In genomic region chr9:38024036-38024681, GRCh38 we compare ENCODE assay signal across 8 cellular contexts.
DNase-seq lines count a peak whose midpoint lies in the region; ATAC-seq and TF ChIP-seq lines count a peak whose summit lies in the region.

No MANE protein-coding gene starts in this region.

- no peak overlapping the region for H3K4me3 Mint-ChIP-seq in stimulated activated naive B cell treated with anti-CD40 and anti-IgM and Interleukin-4, amounts not matched to agents 10 μg/mL and 1 μg/mL and 100 μg/mL, for 72 hours

- H3K4me3 ChIP-seq in astrocyte of the cerebellum (ENCODE audit: low read depth, low read length) (no peak overlapping the region), tibial artery (no peak overlapping the region)

- H3K27ac Mint-ChIP-seq in stimulated activated naive B cell treated with anti-CD40 and anti-IgM and Interleukin-4, amounts not matched to agents 10 μg/mL and 1 μg/mL and 100 μg/mL, for 72 hours = no peak overlapping the region

- no peaks in the 10 kb centered on the region for H3K36me3 ChIP-seq in tibial artery

- H3K27me3 ChIP-seq in tibial artery = no peaks in the 10 kb centered on the region

- no peaks in the 10 kb centered on the region for H3K36me3 Mint-ChIP-seq in stimulated activated naive B cell treated with anti-CD40 and anti-IgM and Interleukin-4, amounts not matched to agents 10 μg/mL and 1 μg/mL and 100 μg/mL, for 72 hours

- intact Hi-C loops in tibial artery (cut with DNase I; ENCODE audit: low total_unique reads) = no loop called here

- peak overlapping the region; percentile 68 to 83 for H3K27ac ChIP-seq in tibial artery

- peaks cover 0 to 2% of the 10 kb centered on the region in 2 donors for H3K4me1 Mint-ChIP-seq in stimulated activated naive B cell treated with anti-CD40 and anti-IgM and Interleukin-4, amounts not matched to agents 10 μg/mL and 1 μg/mL and 100 μg/mL, for 72 hours

- in situ Hi-C loops in astrocyte of the cerebellum (cut with HindIII; ENCODE audit: low sequenced_read_pairs) = no loop called here

- H3K9me3 Mint-ChIP-seq in stimulated activated naive B cell treated with anti-CD40 and anti-IgM and Interleukin-4, amounts not matched to agents 10 μg/mL and 1 μg/mL and 100 μg/mL, for 72 hours = no peaks in the 10 kb centered on the region

- peaks cover 5 to 7% of the 10 kb centered on the region in 2 donors for H3K27me3 Mint-ChIP-seq in stimulated activated naive B cell treated with anti-CD40 and anti-IgM and Interleukin-4, amounts not matched to agents 10 μg/mL and 1 μg/mL and 100 μg/mL, for 72 hours

- peak; percentile 19 for DNase-seq in DMS153 (lab: John Stamatoyannopoulos, UW)
- DNase-seq in DMS153 treated with DMSO at 0.1 percent for 48 hours (lab: John Stamatoyannopoulos, UW; ENCODE audit: unreplicated experiment) = no peak
- DNase-seq in astrocyte of the cerebellum (ENCODE audit: low read depth) = peak; percentile 45
- DNase-seq in left kidney (ENCODE audit: low read depth, low spot score) = peak; percentile 79
- DNase-seq in tibial artery = peak in 1 of 2 donors; percentile 76
- DNase-seq in stimulated activated naive B cell treated with anti-CD40 and anti-IgM and Interleukin-4, amounts not matched to agents 10 μg/mL and 1 μg/mL and 100 μg/mL, for 72 hours = no peak
- DNase-seq in NCI-H446 treated with DMSO at 0.1 percent for 48 hours (lab: John Stamatoyannopoulos, UW) = no peak

- TF ChIP-seq CTCF in astrocyte of the cerebellum (IDR thresholded peaks at IDR 0.05; ENCODE audit: low read depth, low read length, missing control alignments) = no peak
- TF ChIP-seq CTCF in tibial artery (IDR thresholded peaks at IDR 0.05) = no peak

- ATAC-seq in stimulated activated naive B cell treated with anti-CD40 and anti-IgM and Interleukin-4, amounts not matched to agents 10 μg/mL and 1 μg/mL and 100 μg/mL, for 72 hours (replicated peaks) = no peak
- no peak for ATAC-seq in HG02610 (IDR thresholded peaks at IDR 0.05; ENCODE audit: unreplicated experiment)

- no peaks in the 10 kb centered on the region for H3K9me3 ChIP-seq in tibial artery

- peaks cover 10 to 87% (median 74%) of the 10 kb centered on the region in 4 donors for H3K4me1 ChIP-seq in tibial artery

Comparison
In these comparisons a context has a peak if more than half of its experiments do, and no peak if none do; other contexts are left out.
1. DNase-seq: peak in DMS153 (single experiment), astrocyte of the cerebellum (single experiment) and left kidney (single experiment); none in DMS153 treated with DMSO at 0.1 percent for 48 hours (single experiment), stimulated activated naive B cell treated with anti-CD40 and anti-IgM and Interleukin-4, amounts not matched to agents 10 μg/mL and 1 μg/mL and 100 μg/mL, for 72 hours (single experiment) and NCI-H446 treated with DMSO at 0.1 percent for 48 hours (single experiment).